Comparison of ENCODE assay signal across 14 cellular contexts in genomic region chr11:134398644-134399292, GRCh38. TPM values are rescaled to one million over a fixed set of nuclear protein-coding genes. Genes with fewer than 3 reads are reported as not detected.
"Had no signal": no experiment of that assay in that cellular context is flagged by ENCODE, and none has a peak within 500 bp of the region (broad histone marks: within the 10 kb centered on the region; RNA-seq: fewer than 3 reads in every experiment).

No MANE protein-coding gene starts in this region.

- H3K36me3 ChIP-seq: colonic mucosa, lower lobe of right lung, thoracic aorta had no signal

- DNase-seq: activated CD4-positive, alpha-beta memory T cell treated with anti-CD3 and anti-CD28 coated beads for 36 hours; activated gamma-delta T cell treated with Interleukin-2 at 50 U/mL for 16 hours; activated T-cell treated with anti-CD3 and anti-CD28 coated beads, Interleukin-2, amount 50 U/mL, for 48 hours; aorta; colonic mucosa; effector CD8-positive, alpha-beta T cell; kidney glomerular epithelial cell; lower lobe of right lung; naive thymus-derived CD4-positive, alpha-beta T cell; stimulated activated naive CD4-positive, alpha-beta T cell treated with Interleukin-2 at 50 U/mL for 16 hours; T1000 had no signal

- H3K27ac ChIP-seq: colonic mucosa, lower lobe of right lung, thoracic aorta had no signal

- H3K27me3 ChIP-seq: colonic mucosa had no signal

- H3K9me3 Mint-ChIP-seq: activated CD4-positive, alpha-beta memory T cell treated with anti-CD3 and anti-CD28 coated beads for 36 hours; activated naive CD8-positive, alpha-beta T cell treated with anti-CD3 and anti-CD28 coated beads, Interleukin-2, amount 10 ng/mL, durations not matched to agents 7 days and 5 days; naive thymus-derived CD4-positive, alpha-beta T cell had no signal

- H3K27ac Mint-ChIP-seq: activated CD4-positive, alpha-beta memory T cell treated with anti-CD3 and anti-CD28 coated beads for 36 hours; activated naive CD8-positive, alpha-beta T cell treated with anti-CD3 and anti-CD28 coated beads, Interleukin-2, amount 10 ng/mL, durations not matched to agents 7 days and 5 days; naive thymus-derived CD4-positive, alpha-beta T cell had no signal

- H3K36me3 Mint-ChIP-seq: activated CD4-positive, alpha-beta memory T cell treated with anti-CD3 and anti-CD28 coated beads for 36 hours; activated naive CD8-positive, alpha-beta T cell treated with anti-CD3 and anti-CD28 coated beads, Interleukin-2, amount 10 ng/mL, durations not matched to agents 7 days and 5 days; naive thymus-derived CD4-positive, alpha-beta T cell had no signal

- H3K4me1 ChIP-seq: colonic mucosa, lower lobe of right lung had no signal

- H3K4me3 Mint-ChIP-seq: activated CD4-positive, alpha-beta memory T cell treated with anti-CD3 and anti-CD28 coated beads for 36 hours; activated naive CD8-positive, alpha-beta T cell treated with anti-CD3 and anti-CD28 coated beads, Interleukin-2, amount 10 ng/mL, durations not matched to agents 7 days and 5 days; naive thymus-derived CD4-positive, alpha-beta T cell had no signal

- ATAC-seq: naive thymus-derived CD4-positive, alpha-beta T cell had no signal

- H3K4me1 Mint-ChIP-seq: activated naive CD8-positive, alpha-beta T cell treated with anti-CD3 and anti-CD28 coated beads, Interleukin-2, amount 10 ng/mL, durations not matched to agents 7 days and 5 days had no signal

- H3K4me3 ChIP-seq: colonic mucosa, lower lobe of right lung, thoracic aorta had no signal

- H3K9me3 ChIP-seq: colonic mucosa, lower lobe of right lung, thoracic aorta had no signal

RNA-seq across cellular contexts. Expression of gene B3GAT1, which starts 13.3 kb away (rescaled TPM):
- total RNA-seq: pulmonary artery endothelial cell had no signal
